Comparison of ENCODE assay signal across 19 cellular contexts in genomic region chr6:55250400-55250799, GRCh38.
A peak's percentile ranks its signal among the peaks of the same experiment; 100 is the strongest.
DNase-seq lines count a peak whose midpoint lies in the region.
"Had no signal": no experiment of that assay in that cellular context is flagged by ENCODE, and none has a peak within 500 bp of the region (broad histone marks: within the 10 kb centered on the region; RNA-seq: fewer than 3 reads in every experiment).

No MANE protein-coding gene starts in this region.

- H3K9me3 ChIP-seq in Karpas-422 (ENCODE audit: low read length) = no peaks in the 10 kb centered on the region

- no peaks in the 10 kb centered on the region for H3K27me3 ChIP-seq in Karpas-422 (ENCODE audit: low read length)

- H2AFZ ChIP-seq in Karpas-422 (ENCODE audit: low read length) = no peak overlapping the region

- DNase-seq in NCI-H748 (lab: John Stamatoyannopoulos, UW; ENCODE audit: unreplicated experiment) (peak; percentile 57), NCI-H748 treated with DMSO at 0.1 percent for 48 hours (lab: John Stamatoyannopoulos, UW) (no peak), NCI-H526 treated with DMSO at 0.1 percent for 48 hours (lab: John Stamatoyannopoulos, UW) (peak; percentile 61), iPS DF 19.7 (ENCODE audit: low read depth, low spot score) (peak; percentile 48), EL (no peak), Karpas-422 (no peak), NOMO-1 treated with dmso at 0.1 percent for 144 hours (lab: John Stamatoyannopoulos, UW; ENCODE audit: unreplicated experiment) (no peak), NCI-H2227 treated with DMSO at 0.1 percent for 48 hours (lab: John Stamatoyannopoulos, UW) (no peak)
- DNase-seq: CD4-positive, CD25-positive, alpha-beta regulatory T cell; COR-L47; IMR-90; NCI-H1048; NCI-H146; NCI-H2029 treated with DMSO at 0.1 percent for 48 hours; NCI-H524; PC-3; RPMI8226; SIG-M5; T-helper 1 cell had no signal

- H3K4me2 ChIP-seq in Karpas-422 (ENCODE audit: low read depth, low read length, poor library complexity, severe bottlenecking) = no peak overlapping the region

- H3K27ac ChIP-seq in Karpas-422 (ENCODE audit: low read length) = no peak overlapping the region

- no peaks in the 10 kb centered on the region for H3K36me3 ChIP-seq in Karpas-422 (ENCODE audit: insufficient read depth, low read length)

- no peaks in the 10 kb centered on the region for H3K4me1 ChIP-seq in Karpas-422 (ENCODE audit: low read length)

- H3K9ac ChIP-seq in Karpas-422 (ENCODE audit: low read length) = no peak overlapping the region

- H3K79me2 ChIP-seq in Karpas-422 (ENCODE audit: low read length) = no peaks in the 10 kb centered on the region

- no peaks in the 10 kb centered on the region for H3K9me2 ChIP-seq in Karpas-422 (replicated peaks; ENCODE audit: insufficient read depth, low read length)

- H3K4me3 ChIP-seq in Karpas-422 (ENCODE audit: low read length) = no peak overlapping the region

- no peaks in the 10 kb centered on the region for H4K20me1 ChIP-seq in Karpas-422 (ENCODE audit: insufficient read depth, low read depth, low read length)

Comparison
In these comparisons a context has a peak if more than half of its experiments do, and no peak if none do; other contexts are left out.
1. DNase-seq: peak in NCI-H748 (single experiment), NCI-H526 treated with DMSO at 0.1 percent for 48 hours (single experiment) and iPS DF 19.7 (single experiment); none in NCI-H748 treated with DMSO at 0.1 percent for 48 hours (single experiment), EL (single experiment), Karpas-422 (single experiment), NOMO-1 treated with dmso at 0.1 percent for 144 hours (single experiment) and NCI-H2227 treated with DMSO at 0.1 percent for 48 hours (single experiment).